ENCODE assay signal across 1 cellular context in genomic region chr17:37676115-37676925, GRCh38.
TF ChIP-seq lines count a peak whose summit lies in the region.

No MANE protein-coding gene starts in this region.

TF ChIP-seq in HepG2, 621 proteins besides CTCF, POLR2A, EP300 and RAD21 (continued from another document):
- TF ChIP-seq THRA (CRISPR knock-in tag; IDR thresholded peaks at IDR 0.05; ENCODE audit: borderline replicate concordance) (0 out of 2 replicates have a peak, but pooled peaks have one; percentile 24), HNF1B (CRISPR knock-in tag; IDR thresholded peaks at IDR 0.05) (peak; percentile 32; the same call in 1 of the 2 replicates), ZNF281 (CRISPR knock-in tag; IDR thresholded peaks at IDR 0.05; ENCODE audit: borderline replicate concordance) (no peak), ZNF18 (CRISPR knock-in tag; IDR thresholded peaks at IDR 0.05; ENCODE audit: insufficient replicate concordance) (no peak), KMT2A (CRISPR knock-in tag; IDR thresholded peaks at IDR 0.05) (no peak), ZNF160 (CRISPR knock-in tag; IDR thresholded peaks at IDR 0.05) (no peak), PPARG (CRISPR knock-in tag; conservative IDR thresholded peaks at IDR 0.05) (peak; percentile 14; the same call in 1 of the 2 replicates), HDAC6 (IDR thresholded peaks at IDR 0.05; ENCODE audit: low read depth, low read length) (no peak), ZFP41 (CRISPR knock-in tag; IDR thresholded peaks at IDR 0.05; ENCODE audit: borderline replicate concordance) (no peak), SALL2 (CRISPR knock-in tag; IDR thresholded peaks at IDR 0.05) (peak; percentile 35; the same call in 1 of the 2 replicates), MIER3 (CRISPR knock-in tag; IDR thresholded peaks at IDR 0.05; ENCODE audit: borderline replicate concordance) (peak; percentile 66; the same call in 1 of the 2 replicates), RFX1 (IDR thresholded peaks at IDR 0.05) (no peak), SMARCE1 (IDR thresholded peaks at IDR 0.05; ENCODE audit: borderline replicate concordance) (no peak), ZNF83 (CRISPR knock-in tag; IDR thresholded peaks at IDR 0.05; ENCODE audit: borderline replicate concordance) (no peak), FOSL2 (CRISPR knock-in tag; IDR thresholded peaks at IDR 0.05) (peak; percentile 80), ATF4 (CRISPR knock-in tag; IDR thresholded peaks at IDR 0.05) (peak in 1 of 2 experiments; percentile 79; a peak in 2 of 4 replicates), ZNF441 (CRISPR knock-in tag; IDR thresholded peaks at IDR 0.05; ENCODE audit: borderline replicate concordance) (0 out of 2 replicates have a peak, but pooled peaks have one; percentile 17), CENPX (CRISPR knock-in tag; IDR thresholded peaks at IDR 0.05) (no peak), FOXP1 (IDR thresholded peaks at IDR 0.05) (peak; percentile 80), FOXP1 (CRISPR knock-in tag; IDR thresholded peaks at IDR 0.05) (peak; percentile 97), MEF2D (CRISPR knock-in tag; IDR thresholded peaks at IDR 0.05) (peak; percentile 62), MED8 (CRISPR knock-in tag; IDR thresholded peaks at IDR 0.05; ENCODE audit: insufficient replicate concordance) (no peak), PCBP1 (IDR thresholded peaks at IDR 0.05; ENCODE audit: borderline replicate concordance, low read depth, low read length) (no peak), CREM (IDR thresholded peaks at IDR 0.05) (peak; percentile 70), CREM (CRISPR knock-in tag; IDR thresholded peaks at IDR 0.05) (no peak)
